20 cellular contexts compared by ENCODE assay signal in the genomic region with DNA sequence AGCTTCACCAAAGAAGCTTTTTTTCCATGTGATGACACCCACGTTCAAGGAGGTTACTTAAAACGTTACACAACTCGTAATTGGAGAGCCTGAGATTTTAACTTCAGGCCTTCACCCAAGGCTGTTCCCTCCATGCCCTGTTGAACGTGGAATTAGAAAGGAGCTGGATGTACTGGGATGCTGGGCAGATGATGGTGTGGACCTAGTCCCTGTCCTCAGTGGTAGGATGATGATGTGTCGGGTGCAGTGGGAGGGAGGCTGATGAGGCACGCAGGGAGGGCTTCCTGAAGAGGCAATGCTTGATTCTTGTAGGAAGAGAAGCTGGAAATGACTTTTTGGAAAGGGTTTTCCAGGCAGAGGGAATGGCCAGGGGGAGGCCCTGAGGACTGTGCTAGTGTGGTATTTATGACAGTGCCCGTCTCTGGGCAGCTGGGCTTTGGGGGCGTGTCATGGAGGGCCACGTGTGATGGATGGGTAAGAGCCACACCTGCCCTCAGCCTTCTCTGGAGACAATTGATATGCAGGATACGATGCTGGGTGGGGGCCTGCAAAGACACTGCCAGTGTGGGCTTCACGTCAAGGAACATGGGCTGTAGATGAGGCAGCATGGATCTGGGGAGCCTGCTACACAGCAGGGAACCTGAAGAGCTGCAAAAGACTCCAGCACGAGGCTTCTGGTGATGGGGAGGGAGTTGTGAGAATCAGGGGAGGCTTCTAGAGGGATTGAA. TPM values are rescaled to one million over a fixed set of nuclear protein-coding genes. Genes with fewer than 3 reads are reported as not detected.
DNase-seq lines count a peak whose midpoint lies in the region; ATAC-seq and TF ChIP-seq lines count a peak whose summit lies in the region.
"Had no signal": no experiment of that assay in that cellular context is flagged by ENCODE, and none has a peak within 500 bp of the region (broad histone marks: within the 10 kb centered on the region; RNA-seq: fewer than 3 reads in every experiment).

No MANE protein-coding gene starts in this region.

- no peaks in the 10 kb centered on the region for H3K9me3 Mint-ChIP-seq in CD14-positive monocyte
- H3K9me3 Mint-ChIP-seq in chondrocyte (ENCODE audit: low read depth): no peaks in the 10 kb centered on the region
- H3K9me3 Mint-ChIP-seq in Calu3 (ENCODE audit: low read depth, unreplicated experiment): no peaks in the 10 kb centered on the region
- H3K9me3 Mint-ChIP-seq in activated T-cell treated with anti-CD3 and anti-CD28 coated beads, Interleukin-2, amount 50 U/mL, for 24 hours: no peaks in the 10 kb centered on the region
- H3K9me3 Mint-ChIP-seq: H9; stimulated activated naive CD8-positive, alpha-beta T cell treated with anti-CD3 and anti-CD28 coated beads, Interleukin-15, Interleukin-2, amounts not matched to agents 100 ng/mL and 50 ng/mL, for 24 hours had no signal

- CTCF ChIA-PET in Calu3 (lab: Charles Lee): no interaction called here

- intact Hi-C loops in CD14-positive monocyte (cut with micrococcal nuclease) (no loop called here), Calu3 (cut with micrococcal nuclease; ENCODE audit: unreplicated experiment) (loop anchor here (5.0 kb wide), 1 partner anchor 92 kb away; no protein-coding TSS in a partner anchor)

- peak overlapping the region in 2 of 3 donors; percentile 32 to 45 for H3K9ac ChIP-seq in skeletal muscle tissue (ENCODE audit: low read depth in 1 of 3, low read length in 3 of 3)

- H3K4me3 Mint-ChIP-seq in CD14-positive monocyte (no peak overlapping the region), chondrocyte (ENCODE audit: unreplicated experiment) (no peak overlapping the region), Calu3 (ENCODE audit: low read depth, unreplicated experiment) (no peak overlapping the region)
- no peak overlapping the region for H3K4me3 Mint-ChIP-seq in activated T-cell treated with anti-CD3 and anti-CD28 coated beads, Interleukin-2, amount 50 U/mL, for 24 hours
- H3K4me3 Mint-ChIP-seq: H9; stimulated activated naive CD8-positive, alpha-beta T cell treated with anti-CD3 and anti-CD28 coated beads, Interleukin-15, Interleukin-2, amounts not matched to agents 100 ng/mL and 50 ng/mL, for 24 hours had no signal

- H3K4me1 ChIP-seq in muscle layer of duodenum (ENCODE audit: control insufficient read depth in 1 of 2, insufficient read depth in 2 of 2, low read length in 2 of 2): peaks cover 8 to 82% of the 10 kb centered on the region in 2 donors
- H3K4me1 ChIP-seq in skeletal muscle tissue (ENCODE audit: control insufficient read depth in 3 of 3, insufficient read depth in 3 of 3, low read length in 3 of 3): peaks cover 72 to 96% (median 87%) of the 10 kb centered on the region in 3 donors

- H3K27ac Mint-ChIP-seq in CD14-positive monocyte (peak overlapping the region in 1 of 7 donors; percentile 6), chondrocyte (ENCODE audit: unreplicated experiment) (no peak overlapping the region), Calu3 (ENCODE audit: unreplicated experiment) (no peak overlapping the region)
- no peak overlapping the region for H3K27ac Mint-ChIP-seq in activated T-cell treated with anti-CD3 and anti-CD28 coated beads, Interleukin-2, amount 50 U/mL, for 24 hours
- H3K27ac Mint-ChIP-seq: stimulated activated naive CD8-positive, alpha-beta T cell treated with anti-CD3 and anti-CD28 coated beads, Interleukin-15, Interleukin-2, amounts not matched to agents 100 ng/mL and 50 ng/mL, for 24 hours had no signal

- H3K27ac ChIP-seq in muscle layer of duodenum (ENCODE audit: low read length) (peak overlapping the region; percentile 46), skeletal muscle tissue (ENCODE audit: low read depth, low read length) (peak overlapping the region; percentile 95)
- H3K27ac ChIP-seq: HL-60 had no signal

- H3K4me1 Mint-ChIP-seq in CD14-positive monocyte: peaks cover 13% of the 10 kb centered on the region
- peaks cover 35% of the 10 kb centered on the region for H3K4me1 Mint-ChIP-seq in chondrocyte (ENCODE audit: low read depth)
- peaks cover 18% of the 10 kb centered on the region for H3K4me1 Mint-ChIP-seq in Calu3 (ENCODE audit: low read depth, unreplicated experiment)
- no peaks in the 10 kb centered on the region for H3K4me1 Mint-ChIP-seq in activated T-cell treated with anti-CD3 and anti-CD28 coated beads, Interleukin-2, amount 50 U/mL, for 24 hours (ENCODE audit: low read depth)

- no peak for ATAC-seq in HG03159 (IDR thresholded peaks at IDR 0.05; ENCODE audit: unreplicated experiment)
- ATAC-seq: Panc1 had no signal

- peaks cover 1 to 8% (median 6%) of the 10 kb centered on the region in 3 donors for H3K27me3 Mint-ChIP-seq in CD14-positive monocyte (ENCODE audit: low read depth in 3 of 3)
- no peaks in the 10 kb centered on the region for H3K27me3 Mint-ChIP-seq in chondrocyte (ENCODE audit: low read depth)
- H3K27me3 Mint-ChIP-seq in Calu3 (ENCODE audit: unreplicated experiment): no peaks in the 10 kb centered on the region
- H3K27me3 Mint-ChIP-seq in activated T-cell treated with anti-CD3 and anti-CD28 coated beads, Interleukin-2, amount 50 U/mL, for 24 hours: no peaks in the 10 kb centered on the region
- H3K27me3 Mint-ChIP-seq: stimulated activated naive CD8-positive, alpha-beta T cell treated with anti-CD3 and anti-CD28 coated beads, Interleukin-15, Interleukin-2, amounts not matched to agents 100 ng/mL and 50 ng/mL, for 24 hours had no signal

- peaks cover 3 to 8% of the 10 kb centered on the region in 2 donors for H3K36me3 ChIP-seq in muscle layer of duodenum (ENCODE audit: control insufficient read depth in 1 of 2, insufficient read depth in 2 of 2, low read length in 2 of 2)
- peaks cover 17 to 33% (median 33%) of the 10 kb centered on the region in 3 donors for H3K36me3 ChIP-seq in skeletal muscle tissue (ENCODE audit: control insufficient read depth in 3 of 3, insufficient read depth in 3 of 3, low read length in 3 of 3)

- TF ChIP-seq CTCF in CD14-positive monocyte (IDR thresholded peaks at IDR 0.05) (no peak), chondrocyte (IDR thresholded peaks at IDR 0.05) (no peak), Calu3 (IDR thresholded peaks at IDR 0.05; ENCODE audit: unreplicated experiment) (no peak)

- H3K36me3 Mint-ChIP-seq in CD14-positive monocyte (no peaks in the 10 kb centered on the region), chondrocyte (ENCODE audit: low read depth) (peaks cover 28% of the 10 kb centered on the region), Calu3 (ENCODE audit: insufficient read depth, unreplicated experiment) (peaks cover 11% of the 10 kb centered on the region)
- H3K36me3 Mint-ChIP-seq in activated T-cell treated with anti-CD3 and anti-CD28 coated beads, Interleukin-2, amount 50 U/mL, for 24 hours (ENCODE audit: low read depth): no peaks in the 10 kb centered on the region

- H3K27me3 ChIP-seq in muscle layer of duodenum (ENCODE audit: low read depth, low read length): no peaks in the 10 kb centered on the region
- H3K27me3 ChIP-seq in skeletal muscle tissue (ENCODE audit: control insufficient read depth in 3 of 3, insufficient read depth in 3 of 3, low read length in 3 of 3): no peaks in the 10 kb centered on the region

- H3K9me3 ChIP-seq in muscle layer of duodenum (ENCODE audit: control insufficient read depth in 1 of 2, low read length in 2 of 2) (no peaks in the 10 kb centered on the region), skeletal muscle tissue (ENCODE audit: control insufficient read depth in 3 of 3, low read length in 3 of 3) (no peaks in the 10 kb centered on the region)

- peak; percentile 22 for DNase-seq in CD14-positive monocyte (ENCODE audit: low spot score)
- DNase-seq in chondrocyte (ENCODE audit: low spot score): peak; percentile 57
- DNase-seq in NCI-H2171 treated with DMSO at 0.1 percent for 48 hours (lab: John Stamatoyannopoulos, UW): no peak
- DNase-seq in Calu3: no peak
- no peak for DNase-seq in activated T-cell treated with anti-CD3 and anti-CD28 coated beads, Interleukin-2, amount 50 U/mL, for 24 hours
- DNase-seq: activated CD4-positive, alpha-beta T cell treated with anti-CD3 and anti-CD28 coated beads for 1 hour; EL; glutamatergic neuron; H9; Karpas-422; kidney glomerular epithelial cell; MV-4-11; NCI-H526; nucleus accumbens had no signal

- no TSS peak for BruUV-seq in Calu3 (replicated peaks; lab: Mats Ljungman, UMichigan)

- no peak overlapping the region for H3K4me3 ChIP-seq in muscle layer of duodenum (ENCODE audit: low read depth in 1 of 2, low read length in 2 of 2)
- H3K4me3 ChIP-seq in skeletal muscle tissue (ENCODE audit: low read length in 3 of 3): peak overlapping the region in 2 of 3 donors; percentile 38 to 45

RNA-seq across cellular contexts. Expression of a gene that starts 15.3 kb away (rescaled TPM):
- under 1 TPM in 1 of 2 donors, not detected in 1; 0.05 TPM for polyA plus RNA-seq in CD14-positive monocyte
- 13.2 to 23.4 TPM (median 22.1 TPM) in 3 replicates for total RNA-seq in chondrocyte
- 53.2 TPM for total RNA-seq in skeletal muscle tissue
- total RNA-seq in Calu3 (2022): 7.8 and 9.4 TPM in 2 replicates

Comparison
In these comparisons a context has a peak if more than half of its experiments do, and no peak if none do; other contexts are left out.
1. DNase-seq: peak in CD14-positive monocyte (single experiment) and chondrocyte (single experiment); none in NCI-H2171 treated with DMSO at 0.1 percent for 48 hours (single experiment), Calu3 (single experiment) and activated T-cell treated with anti-CD3 and anti-CD28 coated beads, Interleukin-2, amount 50 U/mL, for 24 hours (single experiment).
2. H3K4me3 ChIP-seq: peak in skeletal muscle tissue (2 of 3); none in muscle layer of duodenum (0 of 2).